In genomic region chr9:122940603-122941559, GRCh38 we compare ENCODE assay signal across 8 cellular contexts. TPM values are rescaled to one million over a fixed set of nuclear protein-coding genes. Genes with fewer than 3 reads are reported as not detected.
DNase-seq lines count a peak whose midpoint lies in the region; ATAC-seq and TF ChIP-seq lines count a peak whose summit lies in the region.

TSS of gene RABGAP1 (plus strand) at chr9:122941020. CDS start at chr9:122957060, 16,040 bp downstream.

- peak within 1 kb of the TSS; percentile 71 for H3K4me3 ChIP-seq in epithelial cell of proximal tubule (ENCODE audit: low read depth, low read length)

- DNase-seq in DMS 273 treated with DMSO at 0.1 percent for 48 hours (lab: John Stamatoyannopoulos, UW) (peak; percentile 92), OCI-M2 (lab: John Stamatoyannopoulos, UW; ENCODE audit: unreplicated experiment) (peak; percentile 71), activated T-cell treated with anti-CD3 and anti-CD28 coated beads for 48 hours (ENCODE audit: low read depth) (peak; percentile 98), epithelial cell of proximal tubule (ENCODE audit: low read depth) (peak; percentile 80), mucosa of gallbladder (ENCODE audit: low spot score) (peak; percentile 99)
- DNase-seq in stimulated activated CD8-positive, alpha-beta memory T cell treated with anti-CD3 and anti-CD28 coated beads, Interleukin-4, amount 100 ng/mL, for 4 hours (ENCODE audit: low read depth in 2 of 2, low spot score in 1 of 2), result peak; percentile 98 to 99

- peak within 1 kb of the TSS; percentile 74 to 94 (median 87) for H3K27ac Mint-ChIP-seq in IgD-negative memory B cell

- peak within 1 kb of the TSS; percentile 83 to 99 (median 93) for H3K4me3 Mint-ChIP-seq in IgD-negative memory B cell

- no peaks in the 10 kb centered on the region for H3K27me3 Mint-ChIP-seq in IgD-negative memory B cell

- no peak for TF ChIP-seq CTCF in epithelial cell of proximal tubule (conservative IDR thresholded peaks at IDR 0.05; ENCODE audit: low read depth, low read length)

- no peaks in the 10 kb centered on the region for H3K9me3 Mint-ChIP-seq in IgD-negative memory B cell

- ATAC-seq in GM21529 (IDR thresholded peaks at IDR 0.05; ENCODE audit: unreplicated experiment), result peak; percentile 98

- peaks cover 2% of the 10 kb centered on the region for H3K36me3 Mint-ChIP-seq in IgD-negative memory B cell

- H3K4me1 Mint-ChIP-seq in IgD-negative memory B cell, result peaks cover 16 to 30% (median 26%) of the 10 kb centered on the region in 3 donors

RNA-seq across cellular contexts. Expression of gene RABGAP1, which starts in this region (rescaled TPM):
- polyA plus RNA-seq in IgD-negative memory B cell, result 19.0 TPM
- total RNA-seq in epithelial cell of proximal tubule, result 10.6 and 13.1 TPM in 2 replicates
- total RNA-seq in mucosa of gallbladder, result 55.6 TPM

Comparison
In these comparisons a context has a peak if more than half of its experiments do, and no peak if none do; other contexts are left out.
1. Peak in every context shown above with its lines: DNase-seq, ATAC-seq and H3K4me3 ChIP-seq.